In genomic region chr2:83970262-83970929, GRCh38 we compare ENCODE assay signal across 1 cellular context.
TF ChIP-seq lines count a peak whose summit lies in the region.

No MANE protein-coding gene starts in this region.

TF ChIP-seq in K562, 482 proteins besides CTCF, POLR2A, EP300 and RAD21 (continued from another document):
- no peak for TF ChIP-seq E2F6 (IDR thresholded peaks at IDR 0.05; ENCODE audit: borderline replicate concordance in 1 of 2, extremely low read depth in 1 of 2, insufficient read depth in 1 of 2, insufficient read length in 1 of 2, low read depth in 1 of 2, low read length in 1 of 2, poor library complexity in 1 of 2, severe bottlenecking in 1 of 2)
- TF ChIP-seq ARHGAP35 (IDR thresholded peaks at IDR 0.05; ENCODE audit: partially characterized antibody), result no peak
- TF ChIP-seq KHSRP (IDR thresholded peaks at IDR 0.05), result no peak
- TF ChIP-seq ZBTB40 (IDR thresholded peaks at IDR 0.05), result peak; percentile 75
- TF ChIP-seq ZBTB40 (CRISPR knock-in tag; IDR thresholded peaks at IDR 0.05), result no peak
- no peak for TF ChIP-seq SIN3B (IDR thresholded peaks at IDR 0.05; ENCODE audit: low read depth)
- no peak for TF ChIP-seq PHF21A (IDR thresholded peaks at IDR 0.05; ENCODE audit: borderline replicate concordance, low read depth)
- 0 out of 2 replicates have a peak, but pooled peaks have one; percentile 35 for TF ChIP-seq ZNF384 (IDR thresholded peaks at IDR 0.05; ENCODE audit: low read depth, low read length)
- TF ChIP-seq STAT5A (IDR thresholded peaks at IDR 0.05; ENCODE audit: borderline replicate concordance, low read length), result no peak
- no peak for TF ChIP-seq TARDBP (IDR thresholded peaks at IDR 0.05)
